ENCODE assay signal across 8 cellular contexts in genomic region chrX:155819966-155820491, GRCh38.
DNase-seq lines count a peak whose midpoint lies in the region; ATAC-seq and TF ChIP-seq lines count a peak whose summit lies in the region.

No MANE protein-coding gene starts in this region.

- H3K27me3 Mint-ChIP-seq in HFFc6 (ENCODE audit: insufficient read depth) = peaks cover 3% of the 10 kb centered on the region; the same call in 1 of the 2 replicates

- H3K36me3 Mint-ChIP-seq in HFFc6 (ENCODE audit: low read depth) = no peaks in the 10 kb centered on the region

- ATAC-seq in GM21723 (IDR thresholded peaks at IDR 0.05; ENCODE audit: unreplicated experiment) = no peak

- peak; percentile 70 for DNase-seq in COR-L47 (lab: John Stamatoyannopoulos, UW)
- peak; percentile 74 for DNase-seq in HFFc6
- DNase-seq in NCI-H2196 treated with DMSO at 0.1 percent for 48 hours (lab: John Stamatoyannopoulos, UW; ENCODE audit: unreplicated experiment) = peak; percentile 44
- peak; percentile 82 for DNase-seq in dermis blood vessel endothelial cell
- DNase-seq in medulla oblongata (ENCODE audit: extremely low spot score) = peak; percentile 74
- peak in 4 of 6 experiments; percentile 21 to 49 (median 31) for DNase-seq in stimulated activated naive CD4-positive, alpha-beta T cell (lab: John Stamatoyannopoulos, UW)

- TF ChIP-seq CTCF in HFFc6 (IDR thresholded peaks at IDR 0.05) = peak; percentile 73
- TF ChIP-seq CTCF in VCaP (conservative IDR thresholded peaks at IDR 0.05) = peak; percentile 76

- peaks cover 4% of the 10 kb centered on the region for H3K9me3 Mint-ChIP-seq in HFFc6

- no peak overlapping the region for H3K27ac Mint-ChIP-seq in HFFc6

- H3K27ac ChIP-seq in VCaP = no peak overlapping the region

- H3K4me3 Mint-ChIP-seq in HFFc6 = no peak overlapping the region

- peaks cover 10% of the 10 kb centered on the region; the same call in 1 of the 2 replicates for H3K4me1 Mint-ChIP-seq in HFFc6 (ENCODE audit: low read depth)

Comparison
In these comparisons a context has a peak if more than half of its experiments do, and no peak if none do; other contexts are left out.
1. DNase-seq: peak in every context shown above with its lines; median percentile 82 in dermis blood vessel endothelial cell; 74 in HFFc6; 74 in medulla oblongata; 70 in COR-L47; 44 in NCI-H2196 treated with DMSO at 0.1 percent for 48 hours; 31 in stimulated activated naive CD4-positive, alpha-beta T cell.